16 cellular contexts compared by ENCODE assay signal in genomic region chr14:100017578-100017977, GRCh38. TPM values are rescaled to one million over a fixed set of nuclear protein-coding genes. Genes with fewer than 3 reads are reported as not detected.
DNase-seq lines count a peak whose midpoint lies in the region; ATAC-seq and TF ChIP-seq lines count a peak whose summit lies in the region.
"Had no signal": no experiment of that assay in that cellular context is flagged by ENCODE, and none has a peak within 500 bp of the region (broad histone marks: within the 10 kb centered on the region; RNA-seq: fewer than 3 reads in every experiment).

No MANE protein-coding gene starts in this region.

- no peak overlapping the region for H3K4me3 ChIP-seq in RWPE2 (ENCODE audit: severe bottlenecking)
- no peak overlapping the region for H3K4me3 ChIP-seq in fibroblast of mammary gland (ENCODE audit: control insufficient read depth, low read depth, low read length)
- no peak overlapping the region for H3K4me3 ChIP-seq in skeletal muscle satellite cell (ENCODE audit: low read length)
- H3K4me3 ChIP-seq: GM12878 had no signal

- H3K36me3 ChIP-seq in RWPE2 (ENCODE audit: low read depth) (no peaks in the 10 kb centered on the region), skeletal muscle satellite cell (ENCODE audit: insufficient read depth, low read length) (no peaks in the 10 kb centered on the region)

- DNase-seq in EH (ENCODE audit: low read depth) (peak; percentile 60), RWPE2 (ENCODE audit: low spot score) (no peak), fibroblast of mammary gland (ENCODE audit: low read depth) (peak; percentile 56), activated T-cell treated with anti-CD3 and anti-CD28 coated beads for 4 hours (no peak), superior temporal gyrus (ENCODE audit: extremely low spot score) (no peak)
- DNase-seq: CD4-positive, CD25-positive, alpha-beta regulatory T cell; GDM1; KBM-7; NCI-H1048; NCI-H1436 treated with DMSO at 0.1 percent for 48 hours; NCI-H2081; NCI-H526; SHP77 treated with DMSO at 0.1 percent for 48 hours had no signal

- H3K9ac ChIP-seq in skeletal muscle satellite cell (ENCODE audit: low read depth, low read length), result no peak overlapping the region

- TF ChIP-seq CTCF in RWPE2 (IDR thresholded peaks at IDR 0.05; ENCODE audit: poor library complexity, severe bottlenecking) (no peak), fibroblast of mammary gland (conservative IDR thresholded peaks at IDR 0.05; ENCODE audit: control insufficient read depth, insufficient read depth, low read depth, low read length) (no peak)

- H3K4me1 ChIP-seq in RWPE2 (ENCODE audit: insufficient read depth, poor library complexity, severe bottlenecking) (peaks cover 15% of the 10 kb centered on the region), skeletal muscle satellite cell (ENCODE audit: control insufficient read depth, insufficient read depth, low read length) (peaks cover 50% of the 10 kb centered on the region)

- peak overlapping the region; percentile 44 for H3K27ac ChIP-seq in RWPE2 (ENCODE audit: poor library complexity, severe bottlenecking)

- H3K9me3 ChIP-seq in RWPE2 (ENCODE audit: severe bottlenecking), result no peaks in the 10 kb centered on the region
- H3K9me3 ChIP-seq in skeletal muscle satellite cell (replicated peaks; ENCODE audit: low read length), result no peaks in the 10 kb centered on the region

- ATAC-seq in RWPE2 (ENCODE audit: low read depth), result no peak
- ATAC-seq in GM19463 (IDR thresholded peaks at IDR 0.05; ENCODE audit: unreplicated experiment), result no peak
- ATAC-seq: GM12878 had no signal

- H3K4me2 ChIP-seq in skeletal muscle satellite cell (ENCODE audit: low read length), result peak overlapping the region; percentile 3

- H3K27me3 ChIP-seq in RWPE2 (ENCODE audit: insufficient read depth, poor library complexity, severe bottlenecking) (no peaks in the 10 kb centered on the region), skeletal muscle satellite cell (ENCODE audit: control insufficient read depth, insufficient read depth, low read length) (no peaks in the 10 kb centered on the region)

RNA-seq across cellular contexts. Expression of gene EVL, which starts 47.6 kb away (rescaled TPM):
- 8.4 and 15.5 TPM in 2 replicates for total RNA-seq in skeletal muscle satellite cell (2012; rRNA removed)

Comparison
In these comparisons a context has a peak if more than half of its experiments do, and no peak if none do; other contexts are left out.
1. DNase-seq: peak in EH (single experiment) and fibroblast of mammary gland (single experiment); none in RWPE2 (single experiment), activated T-cell treated with anti-CD3 and anti-CD28 coated beads for 4 hours (single experiment) and superior temporal gyrus (single experiment).